ENCODE assay signal across 26 cellular contexts in the genomic region with DNA sequence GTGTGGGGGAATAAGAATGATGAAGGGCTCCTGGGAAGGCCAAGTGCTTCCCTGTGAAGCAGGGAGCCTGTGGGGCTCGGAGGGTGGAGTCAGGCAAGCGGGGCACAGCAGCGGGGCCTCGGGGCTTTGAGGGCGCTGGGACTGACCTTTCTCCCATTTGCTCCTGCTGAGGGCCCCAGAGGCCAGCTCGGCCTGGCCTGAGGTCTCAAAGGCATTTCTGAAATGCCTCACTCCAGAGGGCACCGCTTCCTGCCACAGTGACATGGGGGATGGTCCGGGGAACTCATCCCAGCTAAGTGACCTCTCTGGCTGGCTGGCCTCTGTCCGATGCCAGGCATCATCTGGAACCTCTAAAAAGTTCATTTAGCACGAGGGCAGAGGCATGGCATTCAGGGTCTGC.
DNase-seq lines count a peak whose midpoint lies in the region; ATAC-seq, FAIRE-seq and TF ChIP-seq lines count a peak whose summit lies in the region.
"Had no signal": no experiment of that assay in that cellular context is flagged by ENCODE, and none has a peak within 500 bp of the region (broad histone marks: within the 10 kb centered on the region; RNA-seq: fewer than 3 reads in every experiment).

No MANE protein-coding gene starts in this region.

- H3K36me3 ChIP-seq in HCT116 (ENCODE audit: control insufficient read depth in 1 of 2, insufficient read depth in 2 of 2, low read length in 2 of 2) (no peaks in the 10 kb centered on the region), iPS-20b (ENCODE audit: insufficient read depth, low read depth, low read length) (no peaks in the 10 kb centered on the region), neuron (ENCODE audit: insufficient read depth, low read length) (no peaks in the 10 kb centered on the region), brain microvascular endothelial cell (replicated peaks) (no peaks in the 10 kb centered on the region)
- H3K36me3 ChIP-seq: lower lobe of right lung, pancreas, transverse colon had no signal

- FAIRE-seq in RCC 7860 (lab: Jason Lieb, UNC), result no peak
- FAIRE-seq: bronchial epithelial cell, GM12891, islet of Langerhans, pancreas had no signal

- RAD21 ChIA-PET in HCT116 (lab: Charles Lee; ENCODE audit: low non-redundant PET in 1 of 2, low total read pairs in 2 of 2, uncharacterized antibody in 2 of 2, unreplicated experiment in 2 of 2), result no interaction called here

- ATAC-seq in HCT116 (peak; percentile 55), HG02642 (IDR thresholded peaks at IDR 0.05; ENCODE audit: poor library complexity, unreplicated experiment) (no peak), HG03342 (IDR thresholded peaks at IDR 0.05; ENCODE audit: unreplicated experiment) (no peak)
- ATAC-seq: activated CD8-positive, alpha-beta T cell treated with anti-CD3 and anti-CD28 coated beads for 36 hours; lower lobe of right lung; pancreas; right cardiac atrium had no signal

- 0 out of 2 replicates have a peak overlapping the region, but pooled peaks have one; percentile 16 for H3K9ac ChIP-seq in HCT116 (ENCODE audit: low read length)
- H3K9ac ChIP-seq in iPS-20b (ENCODE audit: low read depth, low read length), result no peak overlapping the region

- TF ChIP-seq POLR2A in HCT116 (IDR thresholded peaks at IDR 0.05; ENCODE audit: borderline replicate concordance, extremely low read depth, insufficient read depth, insufficient read length), result no peak

- H3K27ac ChIP-seq in HCT116 (ENCODE audit: low read depth, low read length) (no peak overlapping the region), iPS-20b (ENCODE audit: low read length) (no peak overlapping the region), brain microvascular endothelial cell (no peak overlapping the region)
- H3K27ac ChIP-seq: lower lobe of right lung, pancreas, RWPE1, transverse colon had no signal

- CTCF ChIA-PET in HCT116 (lab: Charles Lee), result no interaction called here

- no peaks in the 10 kb centered on the region for H4K20me1 ChIP-seq in HCT116 (ENCODE audit: insufficient read depth)

- POLR2A ChIA-PET in HCT116 (lab: Charles Lee), result no interaction called here

- DNase-seq in HCT116 (ENCODE audit: low read depth, low spot score) (no peak), RCC 7860 (ENCODE audit: low spot score) (peak; percentile 30), brain microvascular endothelial cell (no peak), GM10266 (ENCODE audit: extremely low spot score) (no peak)
- DNase-seq: activated CD4-positive, CD25-positive, alpha-beta regulatory T cell; activated CD8-positive, alpha-beta T cell treated with anti-CD3 and anti-CD28 coated beads for 36 hours; activated gamma-delta T cell treated with Interleukin-2 at 50 U/mL for 16 hours; AML-193; CD8-positive, alpha-beta memory T cell; DMS53; lower lobe of right lung; NCI-H1436 treated with DMSO at 0.1 percent for 48 hours; NCI-H2171; NCI-H524 treated with DMSO at 0.1 percent for 48 hours; pancreas; right cardiac atrium; stimulated activated CD4-positive, alpha-beta T cell treated with anti-CD3 and anti-CD28 coated beads, Interleukin-15, amount 100 ng/mL, for 24 hours; transverse colon had no signal

- intact Hi-C loops in HCT116 (cut with micrococcal nuclease), result no loop called here

- no peaks in the 10 kb centered on the region for H3K9me3 ChIP-seq in HCT116 (ENCODE audit: control insufficient read depth in 1 of 2, insufficient read depth in 1 of 2, low read depth in 1 of 2, low read length in 2 of 2)
- H3K9me3 ChIP-seq in iPS-20b (ENCODE audit: insufficient read depth, low read depth, low read length), result no peaks in the 10 kb centered on the region
- no peaks in the 10 kb centered on the region for H3K9me3 ChIP-seq in neuron (ENCODE audit: low read length)
- H3K9me3 ChIP-seq: lower lobe of right lung, pancreas, transverse colon had no signal

- no peaks in the 10 kb centered on the region for H3K79me2 ChIP-seq in HCT116 (ENCODE audit: insufficient read depth, low read length)

- no peak for TF ChIP-seq RAD21 in HCT116 (IDR thresholded peaks at IDR 0.05; ENCODE audit: low read depth)

- no peak overlapping the region for H3K4me3 ChIP-seq in HCT116 (replicated peaks in 1 of 2; ENCODE audit: low read depth in 1 of 2, low read length in 2 of 2)
- peak overlapping the region; percentile 21; the same call in 1 of the 2 replicates for H3K4me3 ChIP-seq in iPS-20b (ENCODE audit: low read length)
- H3K4me3 ChIP-seq in neuron (ENCODE audit: low read length), result peak overlapping the region; percentile 21
- no peak overlapping the region for H3K4me3 ChIP-seq in brain microvascular endothelial cell (ENCODE audit: low read depth, low read length)
- H3K4me3 ChIP-seq: lower lobe of right lung, pancreas, transverse colon had no signal

- H3K4me1 ChIP-seq in HCT116 (ENCODE audit: control insufficient read depth in 1 of 2, insufficient read depth in 2 of 2, low read length in 2 of 2) (peaks cover 28 to 35% of the 10 kb centered on the region in 2 experiments), iPS-20b (ENCODE audit: insufficient read depth, low read length) (peaks cover 20% of the 10 kb centered on the region), neuron (ENCODE audit: insufficient read depth, low read length) (peaks cover 22% of the 10 kb centered on the region)
- H3K4me1 ChIP-seq: lower lobe of right lung, pancreas, transverse colon had no signal

- BruUV-seq in HCT116 (replicated peaks; lab: Mats Ljungman, UMichigan), result no TSS peak

- TF ChIP-seq CTCF in HCT116 (IDR thresholded peaks at IDR 0.05 in 2 of 3, conservative IDR thresholded peaks at IDR 0.05 in 1 of 3; ENCODE audit: borderline replicate concordance in 1 of 3, insufficient read depth in 1 of 3, low read depth in 2 of 3, low read length in 2 of 3) (no peak), brain microvascular endothelial cell (IDR thresholded peaks at IDR 0.05; ENCODE audit: low read depth, low read length, missing control alignments) (no peak), GM10266 (IDR thresholded peaks at IDR 0.05; ENCODE audit: control insufficient read depth, insufficient read depth, low read depth, missing control alignments) (no peak)

- peak overlapping the region; percentile 31 for H3K4me2 ChIP-seq in HCT116 (ENCODE audit: low read length)

- no peaks in the 10 kb centered on the region for H3K9me2 ChIP-seq in HCT116 (ENCODE audit: insufficient read depth)

- H3K27me3 ChIP-seq in HCT116 (ENCODE audit: insufficient read depth, low read length) (no peaks in the 10 kb centered on the region), iPS-20b (ENCODE audit: insufficient read depth, low read length) (peaks cover 14% of the 10 kb centered on the region), neuron (ENCODE audit: insufficient read depth, low read length) (no peaks in the 10 kb centered on the region), brain microvascular endothelial cell (replicated peaks) (no peaks in the 10 kb centered on the region)
- H3K27me3 ChIP-seq: pancreas, transverse colon had no signal

- in situ Hi-C loops in brain microvascular endothelial cell (cut with HindIII; ENCODE audit: low pct_ligation_motif_present, low sequenced_read_pairs), result no loop called here

- H2AFZ ChIP-seq in HCT116 (ENCODE audit: low read depth, low read length, poor library complexity, severe bottlenecking), result no peak overlapping the region
- peak overlapping the region; percentile 57 for H2AFZ ChIP-seq in neuron (ENCODE audit: low read depth, low read length)

TF ChIP-seq in HCT116, 20 proteins besides CTCF, POLR2A, EP300 and RAD21:
- TF ChIP-seq, protein P1, sequence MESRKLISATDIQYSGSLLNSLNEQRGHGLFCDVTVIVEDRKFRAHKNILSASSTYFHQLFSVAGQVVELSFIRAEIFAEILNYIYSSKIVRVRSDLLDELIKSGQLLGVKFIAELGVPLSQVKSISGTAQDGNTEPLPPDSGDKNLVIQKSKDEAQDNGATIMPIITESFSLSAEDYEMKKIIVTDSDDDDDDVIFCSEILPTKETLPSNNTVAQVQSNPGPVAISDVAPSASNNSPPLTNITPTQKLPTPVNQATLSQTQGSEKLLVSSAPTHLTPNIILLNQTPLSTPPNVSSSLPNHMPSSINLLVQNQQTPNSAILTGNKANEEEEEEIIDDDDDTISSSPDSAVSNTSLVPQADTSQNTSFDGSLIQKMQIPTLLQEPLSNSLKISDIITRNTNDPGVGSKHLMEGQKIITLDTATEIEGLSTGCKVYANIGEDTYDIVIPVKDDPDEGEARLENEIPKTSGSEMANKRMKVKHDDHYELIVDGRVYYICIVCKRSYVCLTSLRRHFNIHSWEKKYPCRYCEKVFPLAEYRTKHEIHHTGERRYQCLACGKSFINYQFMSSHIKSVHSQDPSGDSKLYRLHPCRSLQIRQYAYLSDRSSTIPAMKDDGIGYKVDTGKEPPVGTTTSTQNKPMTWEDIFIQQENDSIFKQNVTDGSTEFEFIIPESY (IDR thresholded peaks at IDR 0.05; ENCODE audit: extremely low read depth, insufficient replicate concordance, low read length), result no peak
- TF ChIP-seq EGR1 (IDR thresholded peaks at IDR 0.05; ENCODE audit: low read depth) (no peak), TCF7L2 (IDR thresholded peaks at IDR 0.05; ENCODE audit: borderline replicate concordance, extremely low read depth, insufficient read depth, insufficient read length) (no peak), ELF1 (IDR thresholded peaks at IDR 0.05; ENCODE audit: borderline replicate concordance, low read depth) (no peak), REST (IDR thresholded peaks at IDR 0.05; ENCODE audit: low read depth) (no peak)

Comparison
In these comparisons a context has a peak if more than half of its experiments do, and no peak if none do; other contexts are left out.
1. H3K4me3 ChIP-seq: peak in iPS-20b (single experiment) and neuron (single experiment); none in HCT116 (0 of 2) and brain microvascular endothelial cell (single experiment).